In genomic region chr7:134779741-134780065, GRCh38 we compare ENCODE assay signal across 10 cellular contexts. TPM values are rescaled to one million over a fixed set of nuclear protein-coding genes. Genes with fewer than 3 reads are reported as not detected.
DNase-seq lines count a peak whose midpoint lies in the region; ATAC-seq, FAIRE-seq and TF ChIP-seq lines count a peak whose summit lies in the region.
"Had no signal": no experiment of that assay in that cellular context is flagged by ENCODE, and none has a peak within 500 bp of the region (broad histone marks: within the 10 kb centered on the region; RNA-seq: fewer than 3 reads in every experiment).

No MANE protein-coding gene starts in this region.

- ATAC-seq in GM23338: peak; percentile 24
- no peak for ATAC-seq in HG02885 (IDR thresholded peaks at IDR 0.05; ENCODE audit: poor library complexity, unreplicated experiment)

- FAIRE-seq in bronchial epithelial cell (lab: Jason Lieb, UNC) (no peak), keratinocyte (lab: Jason Lieb, UNC) (no peak)

- H3K4me3 Mint-ChIP-seq in GM23338: peak overlapping the region; percentile 91

- peaks cover 50% of the 10 kb centered on the region for H3K79me2 ChIP-seq in GM23338 (replicated peaks; ENCODE audit: insufficient read depth)
- H3K79me2 ChIP-seq in keratinocyte (ENCODE audit: control insufficient read depth, insufficient read depth, low read length): peaks cover 50% of the 10 kb centered on the region

- H3K9me3 Mint-ChIP-seq in GM23338: no peaks in the 10 kb centered on the region

- dilution Hi-C loops in keratinocyte (cut with MboI; ENCODE audit: extremely low pct_ligation_motif_present, low sequenced_read_pairs): no loop called here

- no peaks in the 10 kb centered on the region for H3K9me3 ChIP-seq in keratinocyte (ENCODE audit: control insufficient read depth, low read depth, low read length)

- TF ChIP-seq CTCF in GM23338 (conservative IDR thresholded peaks at IDR 0.05; ENCODE audit: low read depth in 2 of 2): no peak
- no peak for TF ChIP-seq CTCF in bronchial epithelial cell (IDR thresholded peaks at IDR 0.05; ENCODE audit: insufficient read depth, low read length, severe bottlenecking)
- TF ChIP-seq CTCF in keratinocyte (optimal IDR thresholded peaks at IDR 0.05 in 1 of 3, IDR thresholded peaks at IDR 0.05 in 1 of 3, conservative IDR thresholded peaks at IDR 0.05 in 1 of 3; ENCODE audit: extremely low read depth in 1 of 3, insufficient read depth in 2 of 3, low read length in 3 of 3): no peak

- peaks cover 31% of the 10 kb centered on the region for H3K4me1 ChIP-seq in GM23338 (ENCODE audit: insufficient read depth)
- peaks cover 37% of the 10 kb centered on the region for H3K4me1 ChIP-seq in keratinocyte (ENCODE audit: control insufficient read depth, extremely low read depth, insufficient read depth, low read length)

- H3K9ac ChIP-seq in keratinocyte (ENCODE audit: control insufficient read depth, extremely low read depth, insufficient read depth, low read length): peak overlapping the region; percentile 84

- H3K27ac Mint-ChIP-seq in GM23338: peak overlapping the region; percentile 98

- H3K4me1 Mint-ChIP-seq in GM23338: peaks cover 49% of the 10 kb centered on the region

- DNase-seq in GM23338 (ENCODE audit: low spot score) (no peak), bronchial epithelial cell (ENCODE audit: low read depth) (no peak), keratinocyte (ENCODE audit: low read depth, low spot score) (no peak), skeletal muscle cell (ENCODE audit: low read depth) (no peak), SW480 (ENCODE audit: low spot score) (no peak), activated gamma-delta T cell treated with Interleukin-2 at 50 U/mL for 16 hours (no peak), HUDEP-2 (lab: John Stamatoyannopoulos, UW; ENCODE audit: unreplicated experiment in 76 of 76) (no peak)
- DNase-seq: DND-41, NCI-H748 treated with DMSO at 0.1 percent for 48 hours had no signal

- H2AFZ ChIP-seq in GM23338 (no peak overlapping the region), keratinocyte (ENCODE audit: control insufficient read depth, low read length) (peak overlapping the region; percentile 55)

- H3K9me2 ChIP-seq in GM23338 (ENCODE audit: insufficient read depth): 0 out of 2 replicates have a peak, but pooled peaks cover 4% of the 10 kb centered on the region

- H3K4me3 ChIP-seq in GM23338: peak overlapping the region; percentile 75
- H3K4me3 ChIP-seq in bronchial epithelial cell (ENCODE audit: low read depth, low read length): peak overlapping the region; percentile 41
- peak overlapping the region; percentile 66 to 93 (median 90) for H3K4me3 ChIP-seq in keratinocyte (ENCODE audit: control insufficient read depth in 2 of 3, extremely low read depth in 1 of 3, insufficient read depth in 2 of 3, low read depth in 1 of 3, low read length in 3 of 3)
- peak overlapping the region; percentile 76 for H3K4me3 ChIP-seq in skeletal muscle cell (ENCODE audit: low read depth, low read length)

- H4K20me1 ChIP-seq in GM23338 (replicated peaks; ENCODE audit: insufficient read depth): no peaks in the 10 kb centered on the region
- no peaks in the 10 kb centered on the region for H4K20me1 ChIP-seq in keratinocyte (ENCODE audit: control insufficient read depth, extremely low read depth, insufficient read depth, low read length)

- H3K27ac ChIP-seq in GM23338 (ENCODE audit: low read depth) (peak overlapping the region; percentile 96), keratinocyte (ENCODE audit: control insufficient read depth, insufficient read depth, low read length) (peak overlapping the region; percentile 86)

- no peaks in the 10 kb centered on the region for H3K9me1 ChIP-seq in keratinocyte (ENCODE audit: control insufficient read depth, extremely low read depth, insufficient read depth, low read length)

- H3K4me2 ChIP-seq in GM23338 (peak overlapping the region; percentile 90), keratinocyte (ENCODE audit: control insufficient read depth, extremely low read depth, insufficient read depth, low read depth, low read length) (peak overlapping the region; percentile 95)

- no peaks in the 10 kb centered on the region for H3F3A ChIP-seq in GM23338 (replicated peaks; ENCODE audit: low read depth)

- H3K27me3 ChIP-seq in GM23338 (ENCODE audit: insufficient read depth) (no peaks in the 10 kb centered on the region), bronchial epithelial cell (ENCODE audit: control insufficient read depth, insufficient read depth, low read length) (no peaks in the 10 kb centered on the region), keratinocyte (ENCODE audit: control insufficient read depth, extremely low read depth, insufficient read depth, low read length) (no peaks in the 10 kb centered on the region)

- peaks cover 3% of the 10 kb centered on the region for H3K27me3 Mint-ChIP-seq in GM23338 (ENCODE audit: insufficient read depth, low read depth, poor library complexity)

- no peaks in the 10 kb centered on the region for H3K36me3 ChIP-seq in GM23338 (ENCODE audit: insufficient read depth)
- peaks cover 6% of the 10 kb centered on the region for H3K36me3 ChIP-seq in bronchial epithelial cell (ENCODE audit: control insufficient read depth, insufficient read depth, low read length)
- peaks cover 3 to 15% of the 10 kb centered on the region in 2 experiments for H3K36me3 ChIP-seq in keratinocyte (ENCODE audit: control insufficient read depth in 2 of 2, extremely low read depth in 1 of 2, insufficient read depth in 2 of 2, low read length in 2 of 2)

- peaks cover 6% of the 10 kb centered on the region; the same call in 1 of the 3 replicates for H3K36me3 Mint-ChIP-seq in GM23338 (ENCODE audit: low read depth)

TF ChIP-seq in GM23338, 12 proteins besides CTCF, POLR2A, EP300 and RAD21 (continues in another document):
- TF ChIP-seq STAT1 (IDR thresholded peaks at IDR 0.05; ENCODE audit: unreplicated experiment): no peak
- no peak for TF ChIP-seq EZH2phosphoT487 (IDR thresholded peaks at IDR 0.05; ENCODE audit: unreplicated experiment)

RNA-seq across cellular contexts. Expression of gene CALD1, which starts 0.3 kb away (rescaled TPM):
- 132 and 133 TPM in 2 replicates for total RNA-seq in GM23338 (2014; rRNA removed; shearing (Covaris generic))
- polyA plus RNA-seq in GM23338 (2016; fragmentation: Nextera tagmentation; extraction: Ambion mirVana): 762 and 842 TPM in 2 replicates
- 71.3 and 102 TPM in 2 replicates for total RNA-seq in bronchial epithelial cell
- 169 to 229 TPM (median 198 TPM) in 3 replicates for polyA plus RNA-seq in keratinocyte
- polyA plus RNA-seq in keratinocyte (2011; ENCODE audit: low read depth): 135 TPM
- polyA plus RNA-seq in keratinocyte (2011; cell fraction: cytosol; rRNA removed): 175 and 262 TPM in 2 replicates
- polyA plus RNA-seq in keratinocyte (2011; cell fraction: nucleus; rRNA removed): 308 and 349 TPM in 2 replicates
- polyA plus RNA-seq in keratinocyte (2012; ENCODE audit: low replicate concordance): 55.2 and 198 TPM in 2 replicates
- 79.3 to 202 TPM (median 169 TPM) in 3 replicates for polyA minus RNA-seq in keratinocyte
- 127 TPM for polyA minus RNA-seq in keratinocyte (2011; cell fraction: cytosol; rRNA and poly(A)+ RNA removed)
- polyA minus RNA-seq in keratinocyte (2011; cell fraction: nucleus; rRNA and poly(A)+ RNA removed): 125 and 268 TPM in 2 replicates
